Comparison of ENCODE assay signal across 8 cellular contexts in genomic region chr14:91835920-91836843, GRCh38. TPM values are rescaled to one million over a fixed set of nuclear protein-coding genes. Genes with fewer than 3 reads are reported as not detected.
DNase-seq lines count a peak whose midpoint lies in the region; ATAC-seq, FAIRE-seq and TF ChIP-seq lines count a peak whose summit lies in the region.

No MANE protein-coding gene starts in this region.

- no peak for TF ChIP-seq EP300 in ovary (IDR thresholded peaks at IDR 0.05)

- TF ChIP-seq POLR2A in GM12891 (IDR thresholded peaks at IDR 0.05; ENCODE audit: low read depth, low read length) (no peak), ovary (IDR thresholded peaks at IDR 0.05) (no peak)

- peak; percentile 57 for ATAC-seq in HG02970 (IDR thresholded peaks at IDR 0.05; ENCODE audit: low FRiP score, unreplicated experiment)

- no peaks in the 10 kb centered on the region for H3K36me3 ChIP-seq in ovary
- no peaks in the 10 kb centered on the region for H3K36me3 ChIP-seq in tibial artery

- intact Hi-C loops in ovary (cut with DNase I) (no loop called here), tibial artery (cut with DNase I; ENCODE audit: low total_unique reads) (no loop called here)

- DNase-seq in GM12891 (ENCODE audit: insufficient read length, low spot score): peak; percentile 61
- DNase-seq in NCI-H510A treated with DMSO at 0.1 percent for 48 hours (lab: John Stamatoyannopoulos, UW): peak; percentile 87
- DNase-seq in activated T-cell treated with anti-CD3 and anti-CD28 coated beads for 24 hours (ENCODE audit: low read depth): peak; percentile 81
- DNase-seq in fibroblast of mammary gland (ENCODE audit: low read depth): no peak
- DNase-seq in ovary: peak; percentile 47 to 85 (median 68)
- DNase-seq in tibial artery: peak; percentile 67 to 94
- DNase-seq in amniotic stem cell (lab: John Stamatoyannopoulos, UW): no peak

- H3K27ac ChIP-seq in ovary (peak overlapping the region in 1 of 2 donors; percentile 80), tibial artery (peak overlapping the region; percentile 95 to 97)

- H3K4me1 ChIP-seq in ovary (ENCODE audit: insufficient read depth): peaks cover 2% of the 10 kb centered on the region
- H3K4me1 ChIP-seq in tibial artery: peaks cover 0 to 47% (median 11%) of the 10 kb centered on the region in 4 donors

- FAIRE-seq in GM12891 (lab: Jason Lieb, UNC): peak; percentile 71

- no peak for TF ChIP-seq CTCF in fibroblast of mammary gland (conservative IDR thresholded peaks at IDR 0.05; ENCODE audit: control insufficient read depth, insufficient read depth, low read depth, low read length)
- TF ChIP-seq CTCF in ovary (IDR thresholded peaks at IDR 0.05): no peak
- no peak for TF ChIP-seq CTCF in tibial artery (IDR thresholded peaks at IDR 0.05)

- no peaks in the 10 kb centered on the region for H3K27me3 ChIP-seq in ovary
- H3K27me3 ChIP-seq in tibial artery: no peaks in the 10 kb centered on the region

- peak overlapping the region; percentile 24 for H3K4me3 ChIP-seq in fibroblast of mammary gland (ENCODE audit: control insufficient read depth, low read depth, low read length)
- H3K4me3 ChIP-seq in ovary: peak overlapping the region; percentile 70
- peak overlapping the region; percentile 74 to 92 for H3K4me3 ChIP-seq in tibial artery

- 0 to 2% (median 2%) methylated on average over 77 to 84 of the region's 84 CpGs for WGBS in ovary, 3 donors

- H3K9me3 ChIP-seq in ovary (no peaks in the 10 kb centered on the region), tibial artery (no peaks in the 10 kb centered on the region)

TF ChIP-seq in GM12891, 5 proteins besides CTCF, POLR2A, EP300 and RAD21:
- no peak for TF ChIP-seq PAX5 (IDR thresholded peaks at IDR 0.05; ENCODE audit: insufficient read depth, low read length, severe bottlenecking)
- no peak for TF ChIP-seq POU2F2 (IDR thresholded peaks at IDR 0.05; ENCODE audit: low read depth, low read length)
- TF ChIP-seq POLR2AphosphoS5 (IDR thresholded peaks at IDR 0.05; ENCODE audit: low read depth, low read length): no peak
- TF ChIP-seq TAF1 (IDR thresholded peaks at IDR 0.05; ENCODE audit: low read depth, low read length): no peak
- no peak for TF ChIP-seq SPI1 (IDR thresholded peaks at IDR 0.05; ENCODE audit: low read depth, low read length)

RNA-seq across cellular contexts. Expression of gene TC2N, which starts 31.2 kb away (rescaled TPM):
- 3.5 TPM for polyA plus RNA-seq in GM12891 (2012; ENCODE audit: low read depth, missing spikeins)
- total RNA-seq in ovary: 10 to 100 TPM in 4 of 7 donors, 1 to 10 TPM in 3; 2.2 to 81.7 (median 14.7) TPM
- polyA plus RNA-seq in ovary: 10 to 100 TPM in 1 of 2 donors, 1 to 10 TPM in 1; 5.4 to 12.4 TPM

Comparison
In these comparisons a context has a peak if more than half of its experiments do, and no peak if none do; other contexts are left out.
1. DNase-seq: peak in GM12891 (single experiment), NCI-H510A treated with DMSO at 0.1 percent for 48 hours (single experiment), activated T-cell treated with anti-CD3 and anti-CD28 coated beads for 24 hours (single experiment), ovary (5 of 5) and tibial artery (2 of 2); none in fibroblast of mammary gland (single experiment) and amniotic stem cell (single experiment).
2. H3K4me3 ChIP-seq: peak in every context shown above with its lines; median percentile 83 in tibial artery; 70 in ovary; 24 in fibroblast of mammary gland.